ENCODE assay signal across 16 cellular contexts in the genomic region with DNA sequence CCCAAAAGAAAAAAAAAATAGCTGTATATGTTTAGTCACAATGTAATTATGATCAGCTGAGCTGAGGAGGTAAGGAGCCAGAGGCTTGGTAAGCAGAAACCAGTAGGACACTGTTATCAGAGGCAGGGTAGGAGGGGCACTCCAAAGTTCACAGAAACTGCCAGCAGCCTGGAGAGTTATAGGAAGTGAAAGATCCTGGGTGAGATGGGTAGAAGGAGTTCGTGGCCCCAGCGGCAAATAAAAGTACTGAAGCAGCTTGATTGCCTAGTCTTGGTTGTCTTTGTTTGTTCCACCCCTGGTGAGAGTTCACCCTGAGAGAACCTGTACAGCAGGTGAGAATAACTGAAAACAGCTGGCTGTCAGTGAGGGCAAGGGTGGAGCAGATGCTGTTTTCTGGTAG.
A peak's percentile ranks its signal among the peaks of the same experiment; 100 is the strongest.
DNase-seq lines count a peak whose midpoint lies in the region; ATAC-seq and TF ChIP-seq lines count a peak whose summit lies in the region.
"Had no signal": no experiment of that assay in that cellular context is flagged by ENCODE, and none has a peak within 500 bp of the region (broad histone marks: within the 10 kb centered on the region; RNA-seq: fewer than 3 reads in every experiment).

No MANE protein-coding gene starts in this region.

- DNase-seq in CD1c-positive myeloid dendritic cell (ENCODE audit: extremely low spot score): peak; percentile 10
- DNase-seq in NOMO-1 (lab: John Stamatoyannopoulos, UW; ENCODE audit: unreplicated experiment in 2 of 2): peak; percentile 77 to 81
- DNase-seq in hepatocyte (ENCODE audit: low spot score): peak; percentile 84
- no peak for DNase-seq in stimulated activated naive CD4-positive, alpha-beta T cell treated with Interleukin-2 at 50 U/mL for 16 hours (lab: John Stamatoyannopoulos, UW)
- DNase-seq in dedifferentiated amniotic fluid mesenchymal stem cell (ENCODE audit: extremely low spot score): no peak
- DNase-seq: activated gamma-delta T cell treated with Interleukin-2 at 50 U/mL for 16 hours; effector CD8-positive, alpha-beta T cell; EL; retina; stimulated activated CD4-positive, alpha-beta T cell treated with anti-CD3 and anti-CD28 coated beads, Interleukin-2, amount 100 ng/mL, for 24 hours; uterus had no signal

- H4K20me1 ChIP-seq in hepatocyte (ENCODE audit: insufficient read depth, poor library complexity, severe bottlenecking): no peaks in the 10 kb centered on the region

- H3K4me1 ChIP-seq in HUES48 (ENCODE audit: control insufficient read depth, insufficient read depth, low read length): peaks cover 23% of the 10 kb centered on the region
- no peaks in the 10 kb centered on the region for H3K4me1 ChIP-seq in hepatocyte (ENCODE audit: insufficient read depth)
- H3K4me1 ChIP-seq: uterus had no signal

- H3K36me3 ChIP-seq in HUES48 (ENCODE audit: control insufficient read depth, insufficient read depth, low read length) (no peaks in the 10 kb centered on the region), hepatocyte (replicated peaks; ENCODE audit: insufficient read depth, low read depth) (no peaks in the 10 kb centered on the region)
- H3K36me3 ChIP-seq: uterus had no signal

- no peak overlapping the region for H2AFZ ChIP-seq in hepatocyte

- H3K9me2 ChIP-seq in hepatocyte (replicated peaks; ENCODE audit: insufficient read depth): no peaks in the 10 kb centered on the region

- ATAC-seq in HG02840 (IDR thresholded peaks at IDR 0.05; ENCODE audit: low FRiP score, unreplicated experiment) (no peak), GM19397 (IDR thresholded peaks at IDR 0.05; ENCODE audit: unreplicated experiment) (no peak)
- ATAC-seq: stimulated activated effector memory CD8-positive, alpha-beta T cell treated with anti-CD3 and anti-CD28 coated beads, Interleukin-12 subunit alpha, Interleukin-12 subunit beta, amount 100 ng/mL, for 72 hours had no signal

- WGBS in hepatocyte (ENCODE audit: low lambda C conversion rate, missing lambda C conversion rate): 30% methylated on average over 2 of the region's 2 CpGs

- no peaks in the 10 kb centered on the region for H3K79me2 ChIP-seq in hepatocyte

- H3K9me3 ChIP-seq in HUES48 (ENCODE audit: control insufficient read depth, insufficient read depth, low read length): no peaks in the 10 kb centered on the region
- no peaks in the 10 kb centered on the region for H3K9me3 ChIP-seq in hepatocyte (ENCODE audit: low read depth)
- H3K9me3 ChIP-seq: uterus had no signal

- no peak overlapping the region for H3K9ac ChIP-seq in HUES48 (ENCODE audit: low read depth, low read length)

- H3K4me3 ChIP-seq in HUES48 (ENCODE audit: low read depth, low read length) (no peak overlapping the region), hepatocyte (no peak overlapping the region)
- H3K4me3 ChIP-seq: uterus had no signal

- peak overlapping the region; percentile 17 for H3K4me2 ChIP-seq in hepatocyte

- no peak for TF ChIP-seq CTCF in hepatocyte (IDR thresholded peaks at IDR 0.05; ENCODE audit: poor library complexity)

- peak overlapping the region; percentile 37 for H3K27ac ChIP-seq in HUES48 (ENCODE audit: low read depth, low read length)
- H3K27ac ChIP-seq in hepatocyte: peak overlapping the region; percentile 51
- H3K27ac ChIP-seq: uterus, VCaP had no signal

- H3K27me3 ChIP-seq in HUES48 (ENCODE audit: control insufficient read depth, insufficient read depth, low read length): no peaks in the 10 kb centered on the region
- H3K27me3 ChIP-seq in hepatocyte: no peaks in the 10 kb centered on the region
- H3K27me3 ChIP-seq: uterus had no signal

Comparison
In these comparisons a context has a peak if more than half of its experiments do, and no peak if none do; other contexts are left out.
1. DNase-seq: peak in CD1c-positive myeloid dendritic cell (single experiment), NOMO-1 (2 of 2) and hepatocyte (single experiment); none in stimulated activated naive CD4-positive, alpha-beta T cell treated with Interleukin-2 at 50 U/mL for 16 hours (single experiment) and dedifferentiated amniotic fluid mesenchymal stem cell (single experiment).